ENCODE assay signal across 15 cellular contexts in the genomic region with DNA sequence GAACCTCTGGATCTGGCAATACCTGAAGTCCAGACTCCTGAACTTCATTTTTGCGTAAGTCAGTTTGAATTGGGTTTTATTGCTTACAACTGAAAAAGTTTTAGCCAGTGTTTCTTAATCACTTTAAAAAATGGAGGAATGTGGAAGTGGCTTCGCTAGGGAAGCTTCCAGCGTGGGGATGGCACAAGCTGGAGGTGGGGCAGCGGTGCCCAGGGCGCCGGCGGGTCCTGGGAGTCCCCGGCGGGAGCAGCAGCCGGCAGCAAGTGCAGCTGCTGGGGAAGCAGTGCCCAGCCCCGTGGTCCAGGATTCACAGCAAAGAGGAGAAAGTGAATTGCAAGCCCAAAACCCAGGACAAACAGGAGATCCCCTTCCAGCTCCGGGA.
DNase-seq lines count a peak whose midpoint lies in the region; ATAC-seq and TF ChIP-seq lines count a peak whose summit lies in the region.
"Had no signal": no experiment of that assay in that cellular context is flagged by ENCODE, and none has a peak within 500 bp of the region (broad histone marks: within the 10 kb centered on the region; RNA-seq: fewer than 3 reads in every experiment).

No MANE protein-coding gene starts in this region.

- H3K36me3 ChIP-seq in Karpas-422 (ENCODE audit: insufficient read depth, low read length) (peaks cover 22% of the 10 kb centered on the region; the same call in 1 of the 2 replicates), smooth muscle cell (ENCODE audit: low read depth) (no peaks in the 10 kb centered on the region), mucosa of descending colon (ENCODE audit: low read depth) (no peaks in the 10 kb centered on the region)

- BruUV-seq in MCF 10A (replicated peaks; lab: Mats Ljungman, UMichigan), result no TSS peak

- H3K27ac Mint-ChIP-seq in CD14-positive monocyte (peak overlapping the region; percentile 88 to 99 (median 94)), T-helper 17 cell (peak overlapping the region; percentile 11), MCF 10A (ENCODE audit: low read depth, unreplicated experiment) (no peak overlapping the region)
- H3K27ac Mint-ChIP-seq: CD4-positive, alpha-beta T cell had no signal

- H3K9me3 Mint-ChIP-seq in CD14-positive monocyte, result peaks cover 0 to 3% (median 0%) of the 10 kb centered on the region in 7 donors
- H3K9me3 Mint-ChIP-seq in MCF 10A (ENCODE audit: unreplicated experiment), result no peaks in the 10 kb centered on the region
- H3K9me3 Mint-ChIP-seq: CD4-positive, alpha-beta T cell had no signal

- no peak for ATAC-seq in T-helper 17 cell
- no peak for ATAC-seq in HG02884 (IDR thresholded peaks at IDR 0.05; ENCODE audit: unreplicated experiment)
- no peak for ATAC-seq in mucosa of descending colon

- H3K27me3 Mint-ChIP-seq in CD14-positive monocyte (ENCODE audit: low read depth in 3 of 3) (peaks cover 2 to 8% (median 3%) of the 10 kb centered on the region in 3 donors), T-helper 17 cell (peaks cover 18% of the 10 kb centered on the region), MCF 10A (ENCODE audit: insufficient read depth, unreplicated experiment) (peaks cover 31% of the 10 kb centered on the region)
- H3K27me3 Mint-ChIP-seq: CD4-positive, alpha-beta T cell had no signal

- H3K27ac ChIP-seq in Karpas-422 (ENCODE audit: low read length) (peak overlapping the region; percentile 97), smooth muscle cell (ENCODE audit: low read depth) (no peak overlapping the region)

- peak overlapping the region; percentile 23 for H3K4me3 ChIP-seq in Karpas-422 (ENCODE audit: low read length)
- H3K4me3 ChIP-seq in smooth muscle cell, result no peak overlapping the region
- H3K4me3 ChIP-seq in mucosa of descending colon, result no peak overlapping the region

- H3K4me1 Mint-ChIP-seq in CD14-positive monocyte (peaks cover 47% of the 10 kb centered on the region), T-helper 17 cell (peaks cover 10% of the 10 kb centered on the region), MCF 10A (ENCODE audit: insufficient read depth, unreplicated experiment) (no peaks in the 10 kb centered on the region)

- H3K9me2 ChIP-seq in Karpas-422 (replicated peaks; ENCODE audit: insufficient read depth, low read length), result no peaks in the 10 kb centered on the region
- H3K9me2 ChIP-seq: SK-N-SH had no signal

- no peak for TF ChIP-seq CTCF in CD14-positive monocyte (IDR thresholded peaks at IDR 0.05)
- no peak for TF ChIP-seq CTCF in smooth muscle cell (IDR thresholded peaks at IDR 0.05; ENCODE audit: borderline replicate concordance, insufficient read depth, poor library complexity, severe bottlenecking)
- no peak for TF ChIP-seq CTCF in MCF 10A (IDR thresholded peaks at IDR 0.05; ENCODE audit: unreplicated experiment)
- no peak for TF ChIP-seq CTCF in mucosa of descending colon (IDR thresholded peaks at IDR 0.05)

- peaks cover 100% of the 10 kb centered on the region for H3K4me1 ChIP-seq in Karpas-422 (ENCODE audit: low read length)
- no peaks in the 10 kb centered on the region for H3K4me1 ChIP-seq in smooth muscle cell (ENCODE audit: low read depth)
- peaks cover 7% of the 10 kb centered on the region for H3K4me1 ChIP-seq in mucosa of descending colon (ENCODE audit: low read depth)

- peak; percentile 59 for DNase-seq in CD14-positive monocyte (ENCODE audit: low spot score)
- DNase-seq in Karpas-422, result no peak
- DNase-seq in T-helper 17 cell, result no peak
- no peak for DNase-seq in smooth muscle cell (lab: John Stamatoyannopoulos, UW; ENCODE audit: unreplicated experiment)
- no peak for DNase-seq in MCF 10A (ENCODE audit: unreplicated experiment)
- DNase-seq in mucosa of descending colon, result no peak
- DNase-seq: CD4-positive, alpha-beta T cell; DMS53; NCI-H1436 treated with DMSO at 0.1 percent for 48 hours; NCI-H2081; NCI-H510A; NCI-H774; SHP77 had no signal

- 82% methylated on average over 12 of the region's 12 CpGs for WGBS in smooth muscle cell (ENCODE audit: low lambda C conversion rate)

- intact Hi-C loops in CD14-positive monocyte (cut with micrococcal nuclease) (no loop called here), MCF 10A (cut with micrococcal nuclease) (no loop called here), mucosa of descending colon (cut with DNase I, micrococcal nuclease) (no loop called here)

- peak overlapping the region; percentile 51 for H3K9ac ChIP-seq in Karpas-422 (ENCODE audit: low read length)
- H3K9ac ChIP-seq in smooth muscle cell (ENCODE audit: low read depth), result no peak overlapping the region
- H3K9ac ChIP-seq: SK-N-SH had no signal

- CTCF ChIA-PET in MCF 10A (lab: Yijun Ruan, JAX), result interaction anchor here (0.6 to 0.8 kb wide), 2 partner anchors 15 to 690 kb away, joined by 3 read pairs; no protein-coding TSS in a partner anchor

- H3K4me3 Mint-ChIP-seq in CD14-positive monocyte (peak overlapping the region; percentile 62 to 80), T-helper 17 cell (no peak overlapping the region), MCF 10A (ENCODE audit: unreplicated experiment) (no peak overlapping the region)
- H3K4me3 Mint-ChIP-seq: CD4-positive, alpha-beta T cell had no signal

- peaks cover 56 to 75% of the 10 kb centered on the region in 2 donors for H3K36me3 Mint-ChIP-seq in CD14-positive monocyte
- H3K36me3 Mint-ChIP-seq in T-helper 17 cell (ENCODE audit: low read depth), result no peaks in the 10 kb centered on the region
- H3K36me3 Mint-ChIP-seq in MCF 10A (ENCODE audit: insufficient read depth, unreplicated experiment), result no peaks in the 10 kb centered on the region

- H3K27me3 ChIP-seq in Karpas-422 (ENCODE audit: low read length) (no peaks in the 10 kb centered on the region), smooth muscle cell (ENCODE audit: low read depth) (peaks cover 15% of the 10 kb centered on the region)

- H3K79me2 ChIP-seq in Karpas-422 (ENCODE audit: low read length), result peaks cover 13% of the 10 kb centered on the region
- no peaks in the 10 kb centered on the region for H3K79me2 ChIP-seq in smooth muscle cell (ENCODE audit: low read depth)

- POLR2A ChIA-PET in MCF 10A (lab: Yijun Ruan, JAX), result interaction anchor here (0.7 to 1.2 kb wide), 3 partner anchors 20 to 27 kb away, joined by 3 to 5 read pairs (median 3); no protein-coding TSS in a partner anchor

- H3K4me2 ChIP-seq in Karpas-422 (ENCODE audit: low read depth, low read length, poor library complexity, severe bottlenecking), result peak overlapping the region; percentile 56
- peak overlapping the region; percentile 45 for H3K4me2 ChIP-seq in smooth muscle cell
- H3K4me2 ChIP-seq: SK-N-SH had no signal

- H3K9me3 ChIP-seq in Karpas-422 (ENCODE audit: low read length) (no peaks in the 10 kb centered on the region), T-helper 17 cell (ENCODE audit: control insufficient read depth, low read length, poor library complexity, severe bottlenecking) (no peaks in the 10 kb centered on the region), smooth muscle cell (replicated peaks; ENCODE audit: low read depth) (no peaks in the 10 kb centered on the region), mucosa of descending colon (no peaks in the 10 kb centered on the region)
- H3K9me3 ChIP-seq: SK-N-SH had no signal

- H3F3A ChIP-seq in smooth muscle cell (ENCODE audit: low read depth), result no peaks in the 10 kb centered on the region

- H2AFZ ChIP-seq in Karpas-422 (ENCODE audit: low read length), result no peak overlapping the region
- no peak overlapping the region for H2AFZ ChIP-seq in smooth muscle cell (ENCODE audit: low read depth)

- H4K20me1 ChIP-seq in Karpas-422 (ENCODE audit: insufficient read depth, low read depth, low read length), result no peaks in the 10 kb centered on the region
- no peaks in the 10 kb centered on the region for H4K20me1 ChIP-seq in smooth muscle cell (ENCODE audit: low read depth)

Comparison
In these comparisons a context has a peak if more than half of its experiments do, and no peak if none do; other contexts are left out.
1. H3K4me3 Mint-ChIP-seq: peak in CD14-positive monocyte (2 of 2); none in T-helper 17 cell (single experiment) and MCF 10A (single experiment).